Comparison of ENCODE assay signal across 18 cellular contexts in the genomic region with DNA sequence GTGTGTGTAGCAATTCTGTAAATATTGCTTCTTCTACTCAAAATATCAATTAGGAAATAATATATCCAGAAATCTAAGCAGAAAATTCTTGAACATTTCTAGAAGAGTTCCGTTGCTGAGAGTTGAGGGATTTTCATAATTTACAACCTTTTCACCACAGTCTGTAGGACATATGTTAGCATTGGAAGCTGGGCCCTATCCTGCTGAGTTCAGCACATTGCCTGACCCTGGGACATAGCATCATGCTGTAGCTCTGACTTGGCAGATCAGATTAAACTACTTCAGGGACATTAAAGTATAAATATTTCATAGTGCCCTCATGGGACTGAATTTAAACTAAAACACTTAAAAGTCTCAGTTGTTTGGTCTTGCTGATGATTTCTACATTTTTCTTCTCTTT.
A peak's percentile ranks its signal among the peaks of the same experiment; 100 is the strongest.
DNase-seq lines count a peak whose midpoint lies in the region; ATAC-seq and TF ChIP-seq lines count a peak whose summit lies in the region.
"Had no signal": no experiment of that assay in that cellular context is flagged by ENCODE, and none has a peak within 500 bp of the region (broad histone marks: within the 10 kb centered on the region; RNA-seq: fewer than 3 reads in every experiment).

No MANE protein-coding gene starts in this region.

- H3K9me3 ChIP-seq in upper lobe of left lung, result no peaks in the 10 kb centered on the region
- H3K9me3 ChIP-seq: BLaER1 had no signal

- no peak for TF ChIP-seq EP300 in upper lobe of left lung (IDR thresholded peaks at IDR 0.05)

- H3K4me3 ChIP-seq in upper lobe of left lung, result no peak overlapping the region
- H3K4me3 ChIP-seq: BLaER1 had no signal

- no peaks in the 10 kb centered on the region for H3K4me1 ChIP-seq in upper lobe of left lung
- H3K4me1 ChIP-seq: BLaER1 had no signal

- ATAC-seq in upper lobe of left lung (ENCODE audit: low FRiP score in 2 of 2), result no peak
- ATAC-seq: HCT116 had no signal

- H3K4me1 Mint-ChIP-seq in glutamatergic neuron (ENCODE audit: low read depth, unreplicated experiment), result peaks cover 20% of the 10 kb centered on the region
- H3K4me1 Mint-ChIP-seq: CD14-positive monocyte; CD4-positive, alpha-beta memory T cell had no signal

- peak; percentile 10 for DNase-seq in DMS53 (lab: John Stamatoyannopoulos, UW)
- DNase-seq in DMS53 treated with DMSO at 0.1 percent for 48 hours (lab: John Stamatoyannopoulos, UW; ENCODE audit: unreplicated experiment), result no peak
- peak; percentile 33 for DNase-seq in NCI-H69 (lab: John Stamatoyannopoulos, UW)
- DNase-seq in glutamatergic neuron, result no peak
- peak; percentile 12 for DNase-seq in retina
- no peak for DNase-seq in upper lobe of left lung
- DNase-seq in MV-4-11 (lab: John Stamatoyannopoulos, UW), result no peak
- DNase-seq: 8988T; CD4-positive, alpha-beta memory T cell; DMS79; GF-D8; GOT3; H7; HFFc6; IMR-90 had no signal

- H3K27ac Mint-ChIP-seq in glutamatergic neuron (ENCODE audit: unreplicated experiment), result peak overlapping the region; percentile 50
- H3K27ac Mint-ChIP-seq: CD14-positive monocyte; CD4-positive, alpha-beta memory T cell; HFFc6 had no signal

- TF ChIP-seq CTCF in glutamatergic neuron (IDR thresholded peaks at IDR 0.05; ENCODE audit: partially characterized antibody, unreplicated experiment) (no peak), upper lobe of left lung (IDR thresholded peaks at IDR 0.05) (no peak)

- no peak overlapping the region for H3K4me3 Mint-ChIP-seq in glutamatergic neuron (ENCODE audit: unreplicated experiment)
- H3K4me3 Mint-ChIP-seq: CD14-positive monocyte; CD4-positive, alpha-beta memory T cell; HFFc6 had no signal

- TF ChIP-seq POLR2A in upper lobe of left lung (IDR thresholded peaks at IDR 0.05), result no peak

- 67 to 70% methylated on average over 1 of the region's 1 CpG for whole genome bisulfite sequencing in upper lobe of left lung, 2 donors

- no peaks in the 10 kb centered on the region for H3K36me3 Mint-ChIP-seq in glutamatergic neuron (ENCODE audit: unreplicated experiment)
- H3K36me3 Mint-ChIP-seq: CD14-positive monocyte; CD4-positive, alpha-beta memory T cell had no signal

- no peak overlapping the region for H3K27ac ChIP-seq in upper lobe of left lung
- H3K27ac ChIP-seq: BLaER1 had no signal

- H3K9me3 Mint-ChIP-seq in glutamatergic neuron (ENCODE audit: unreplicated experiment), result peaks cover 1% of the 10 kb centered on the region

- no peaks in the 10 kb centered on the region for H3K27me3 Mint-ChIP-seq in glutamatergic neuron (ENCODE audit: unreplicated experiment)

- H3K27me3 ChIP-seq in upper lobe of left lung, result no peaks in the 10 kb centered on the region
- H3K27me3 ChIP-seq: BLaER1 had no signal

- no peaks in the 10 kb centered on the region for H3K36me3 ChIP-seq in upper lobe of left lung
- H3K36me3 ChIP-seq: BLaER1 had no signal

Comparison
In these comparisons a context has a peak if more than half of its experiments do, and no peak if none do; other contexts are left out.
1. DNase-seq: peak in DMS53 (single experiment), NCI-H69 (single experiment) and retina (single experiment); none in DMS53 treated with DMSO at 0.1 percent for 48 hours (single experiment), glutamatergic neuron (single experiment), upper lobe of left lung (0 of 2) and MV-4-11 (single experiment).